8 cellular contexts compared by ENCODE assay signal in the genomic region with DNA sequence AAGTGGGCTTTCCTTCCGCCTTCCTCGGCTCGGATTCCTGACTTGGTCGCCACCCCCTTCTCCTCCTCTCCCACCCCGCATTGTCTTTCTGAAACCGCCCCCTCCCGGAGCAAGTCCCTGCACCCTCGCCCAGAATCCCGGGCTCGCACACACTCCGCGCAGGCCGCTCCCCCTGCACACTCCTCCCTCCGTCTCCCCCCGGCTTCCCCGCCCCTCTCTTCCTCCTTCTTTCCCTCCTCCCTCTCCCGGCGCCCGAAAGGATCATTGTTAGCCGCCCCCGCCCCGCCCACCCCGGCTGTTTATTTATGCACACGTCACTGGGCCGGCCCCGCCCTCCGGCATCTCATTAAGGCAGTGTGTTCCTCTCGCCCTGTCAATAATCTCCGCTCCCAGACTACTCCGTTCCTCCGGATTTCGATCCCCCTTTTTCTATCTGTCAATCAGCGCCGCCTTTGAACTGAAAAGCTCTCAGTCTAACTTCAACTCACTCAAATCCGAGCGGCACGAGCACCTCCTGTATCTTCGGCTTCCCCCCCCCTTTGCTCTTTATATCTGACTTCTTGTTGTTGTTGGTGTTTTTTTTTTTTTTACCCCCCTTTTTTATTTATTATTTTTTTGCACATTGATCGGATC. TPM values are rescaled to one million over a fixed set of nuclear protein-coding genes. Genes with fewer than 3 reads are reported as not detected.
DNase-seq lines count a peak whose midpoint lies in the region; ATAC-seq and TF ChIP-seq lines count a peak whose summit lies in the region.

A gene (plus strand): TSS at position 373 of the 633 bp plus-strand sequence. CDS start 510 bp downstream, outside the sequence.

- intact Hi-C loops in gastrocnemius medialis (cut with DNase I; ENCODE audit: low total_unique reads) = loop anchor here (5.0 kb wide), 2 partner anchors 77 to 177 kb away; no protein-coding TSS in a partner anchor

- H3K27me3 ChIP-seq in gastrocnemius medialis = no peaks in the 10 kb centered on the region

- no peaks in the 10 kb centered on the region for H3K9me3 Mint-ChIP-seq in central memory CD8-positive, alpha-beta T cell

- ATAC-seq in HG02759 (IDR thresholded peaks at IDR 0.05; ENCODE audit: unreplicated experiment) = peak; percentile 54
- peak; percentile 59 for ATAC-seq in central memory CD8-positive, alpha-beta T cell (replicated peaks; ENCODE audit: extremely low read depth, poor library complexity, severe bottlenecking)
- ATAC-seq in gastrocnemius medialis = peak; percentile 71 to 77
- no peak for ATAC-seq in GM18861 (IDR thresholded peaks at IDR 0.05; ENCODE audit: unreplicated experiment)

- DNase-seq in DMS 273 (lab: John Stamatoyannopoulos, UW; ENCODE audit: unreplicated experiment) (peak; percentile 97), NCI-H2227 treated with DMSO at 0.1 percent for 48 hours (lab: John Stamatoyannopoulos, UW) (peak; percentile 84), iPS-NIHi11 (ENCODE audit: low spot score) (peak; percentile 90), gastrocnemius medialis (peak; percentile 88 to 92)
- DNase-seq in central memory CD8-positive, alpha-beta T cell (ENCODE audit: low spot score in 2 of 2) = peak; percentile 19 to 26

- peak within 1 kb of the TSS; percentile 85 for H3K4me3 Mint-ChIP-seq in central memory CD8-positive, alpha-beta T cell

- peak within 1 kb of the TSS; percentile 98 for H3K27ac Mint-ChIP-seq in central memory CD8-positive, alpha-beta T cell (ENCODE audit: low read depth)

- peak within 1 kb of the TSS; percentile 90 to 96 (median 94) for H3K27ac ChIP-seq in gastrocnemius medialis

- no peak for TF ChIP-seq CTCF in WI38 (IDR thresholded peaks at IDR 0.05; ENCODE audit: low read depth, low read length)
- TF ChIP-seq CTCF in gastrocnemius medialis (IDR thresholded peaks at IDR 0.05 in 4 of 5, conservative IDR thresholded peaks at IDR 0.05 in 1 of 5) = no peak

- peaks cover 17% of the 10 kb centered on the region for H3K36me3 Mint-ChIP-seq in central memory CD8-positive, alpha-beta T cell (ENCODE audit: insufficient read depth)

- H3K4me1 ChIP-seq in gastrocnemius medialis = peaks cover 18 to 32% of the 10 kb centered on the region in 2 donors

- TF ChIP-seq POLR2A in gastrocnemius medialis (IDR thresholded peaks at IDR 0.05) = peak; percentile 59 to 83

- H3K4me1 Mint-ChIP-seq in central memory CD8-positive, alpha-beta T cell = peaks cover 31% of the 10 kb centered on the region

- H3K36me3 ChIP-seq in gastrocnemius medialis = no peaks in the 10 kb centered on the region

- in situ Hi-C loops in gastrocnemius medialis (cut with MboI; ENCODE audit: low sequenced_read_pairs in 4 of 4) = no loop called here

- H3K4me3 ChIP-seq in WI38 (ENCODE audit: low read depth, low read length) (peak within 1 kb of the TSS; percentile 86), gastrocnemius medialis (peak within 1 kb of the TSS; percentile 77 to 84 (median 82))

- H3K27me3 Mint-ChIP-seq in central memory CD8-positive, alpha-beta T cell = no peaks in the 10 kb centered on the region

- H3K9me3 ChIP-seq in gastrocnemius medialis = no peaks in the 10 kb centered on the region

RNA-seq across cellular contexts. Expression of the gene that starts here (rescaled TPM):
- total RNA-seq in gastrocnemius medialis = 1 to 10 TPM; 4.6 to 5.1 (median 5.0) TPM

Comparison
In these comparisons a context has a peak if more than half of its experiments do, and no peak if none do; other contexts are left out.
1. DNase-seq: peak in every context shown above with its lines; median percentile 97 in DMS 273; 90 in iPS-NIHi11; 90 in gastrocnemius medialis; 84 in NCI-H2227 treated with DMSO at 0.1 percent for 48 hours; 22 in central memory CD8-positive, alpha-beta T cell.